Comparison of ENCODE assay signal across 9 cellular contexts in genomic region chr12:8226992-8227731, GRCh38. TPM values are rescaled to one million over a fixed set of nuclear protein-coding genes. Genes with fewer than 3 reads are reported as not detected.
DNase-seq lines count a peak whose midpoint lies in the region; ATAC-seq, FAIRE-seq and TF ChIP-seq lines count a peak whose summit lies in the region.
"Not testable (repeated sequence)": the region's sequence is repeated elsewhere in the genome, so short reads cannot be mapped to it uniquely, and the experiment has no call there.
"Had no signal": no experiment of that assay in that cellular context is flagged by ENCODE, and none has a peak within 500 bp of the region (broad histone marks: within the 10 kb centered on the region; RNA-seq: fewer than 3 reads in every experiment).

FAM90A1 (minus strand) TSS chr12:8227618; CDS start chr12:8224832, 2,786 bp downstream.

- H3K79me2 ChIP-seq in DOHH2 (ENCODE audit: control insufficient read depth, low read length); Loucy (ENCODE audit: insufficient read depth, low read length); keratinocyte (ENCODE audit: control insufficient read depth, insufficient read depth, low read length): not testable (repeated sequence)

- TF ChIP-seq EP300 in upper lobe of left lung (IDR thresholded peaks at IDR 0.05): not testable (repeated sequence)

- not testable (repeated sequence) for H3K36me3 Mint-ChIP-seq in activated T-cell treated with anti-CD3 and anti-CD28 coated beads, Interleukin-2, amount 50 U/mL, for 72 hours (ENCODE audit: insufficient read depth in 2 of 2)

- H3K4me1 Mint-ChIP-seq in activated T-cell treated with anti-CD3 and anti-CD28 coated beads, Interleukin-2, amount 50 U/mL, for 72 hours (ENCODE audit: low read depth): peaks cover 29% of the 10 kb centered on the region

- H4K20me1 ChIP-seq in DOHH2 (ENCODE audit: control insufficient read depth, insufficient read depth, low read depth, low read length); Loucy (ENCODE audit: insufficient read depth, low read length, poor library complexity, severe bottlenecking); keratinocyte (ENCODE audit: control insufficient read depth, extremely low read depth, insufficient read depth, low read length): not testable (repeated sequence)

- H3K4me3 ChIP-seq in DOHH2 (ENCODE audit: low read length): peak within 1 kb of the TSS; percentile 67
- H3K4me3 ChIP-seq in Loucy (ENCODE audit: low read length, poor library complexity, severe bottlenecking): peak within 1 kb of the TSS; percentile 40
- peak within 1 kb of the TSS; percentile 16 for H3K4me3 ChIP-seq in RWPE2 (ENCODE audit: severe bottlenecking)
- peak within 1 kb of the TSS in 1 of 3 experiments; percentile 36 for H3K4me3 ChIP-seq in keratinocyte (ENCODE audit: control insufficient read depth in 2 of 3, extremely low read depth in 1 of 3, insufficient read depth in 2 of 3, low read depth in 1 of 3, low read length in 3 of 3)
- H3K4me3 ChIP-seq in upper lobe of left lung: peak within 1 kb of the TSS in 3 of 4 donors; percentile 23 to 36 (median 32)

- H3K4me2 ChIP-seq in DOHH2 (ENCODE audit: low read length): peak within 1 kb of the TSS; percentile 58
- not testable (repeated sequence) for H3K4me2 ChIP-seq in Loucy (ENCODE audit: low read depth, low read length, poor library complexity, severe bottlenecking); keratinocyte (ENCODE audit: control insufficient read depth, extremely low read depth, insufficient read depth, low read depth, low read length)

- not testable (repeated sequence) for TF ChIP-seq POLR2A in upper lobe of left lung (IDR thresholded peaks at IDR 0.05)

- peak within 1 kb of the TSS; percentile 81 to 88 for H3K4me3 Mint-ChIP-seq in activated T-cell treated with anti-CD3 and anti-CD28 coated beads, Interleukin-2, amount 50 U/mL, for 72 hours

- H3F3A ChIP-seq in DOHH2 (ENCODE audit: control insufficient read depth, insufficient read depth); Loucy (ENCODE audit: low read depth): not testable (repeated sequence)

- not testable (repeated sequence) for H3K4me1 ChIP-seq in DOHH2 (ENCODE audit: control insufficient read depth, low read length); Loucy (ENCODE audit: insufficient read depth, low read length, poor library complexity, severe bottlenecking); RWPE2 (ENCODE audit: insufficient read depth, poor library complexity, severe bottlenecking); keratinocyte (ENCODE audit: control insufficient read depth, extremely low read depth, insufficient read depth, low read length)
- peaks cover 0 to 12% (median 5%) of the 10 kb centered on the region in 4 donors for H3K4me1 ChIP-seq in upper lobe of left lung

- H3K36me3 ChIP-seq in DOHH2 (ENCODE audit: control insufficient read depth, low read length); Loucy (ENCODE audit: insufficient read depth, low read length); RWPE2 (ENCODE audit: low read depth); keratinocyte (ENCODE audit: control insufficient read depth in 2 of 2, extremely low read depth in 1 of 2, insufficient read depth in 2 of 2, low read length in 2 of 2); upper lobe of left lung: not testable (repeated sequence)

- H3K27ac Mint-ChIP-seq in activated T-cell treated with anti-CD3 and anti-CD28 coated beads, Interleukin-2, amount 50 U/mL, for 72 hours: peak within 1 kb of the TSS; percentile 57

- TF ChIP-seq CTCF in DOHH2 (IDR thresholded peaks at IDR 0.05; ENCODE audit: low read depth, low read length, poor library complexity, severe bottlenecking); Loucy (conservative IDR thresholded peaks at IDR 0.05; ENCODE audit: low read length); RWPE2 (IDR thresholded peaks at IDR 0.05; ENCODE audit: poor library complexity, severe bottlenecking); keratinocyte (optimal IDR thresholded peaks at IDR 0.05 in 1 of 3, IDR thresholded peaks at IDR 0.05 in 1 of 3, conservative IDR thresholded peaks at IDR 0.05 in 1 of 3; ENCODE audit: extremely low read depth in 1 of 3, insufficient read depth in 2 of 3, low read length in 3 of 3); upper lobe of left lung (IDR thresholded peaks at IDR 0.05): not testable (repeated sequence)

- not testable (repeated sequence) for FAIRE-seq in keratinocyte (lab: Jason Lieb, UNC)

- ATAC-seq in RWPE2 (ENCODE audit: low read depth); activated T-cell treated with anti-CD3 and anti-CD28 coated beads, Interleukin-2, amount 50 U/mL, for 72 hours (replicated peaks in 1 of 2); upper lobe of left lung (ENCODE audit: low FRiP score in 2 of 2): not testable (repeated sequence)

- 27 to 76% methylated on average over 10 to 18 of the region's 22 CpGs for WGBS in upper lobe of left lung, 2 donors

- H2AFZ ChIP-seq in Loucy (ENCODE audit: low read length) (peak within 1 kb of the TSS; percentile 39; the same call in 1 of the 2 replicates), keratinocyte (ENCODE audit: control insufficient read depth, low read length) (peak within 1 kb of the TSS; percentile 15)

- not testable (repeated sequence) for H3K9me3 Mint-ChIP-seq in activated T-cell treated with anti-CD3 and anti-CD28 coated beads, Interleukin-2, amount 50 U/mL, for 72 hours

- H3K27ac ChIP-seq in DOHH2 (ENCODE audit: low read depth, low read length); RWPE2 (ENCODE audit: poor library complexity, severe bottlenecking); keratinocyte (ENCODE audit: control insufficient read depth, insufficient read depth, low read length): not testable (repeated sequence)
- H3K27ac ChIP-seq in upper lobe of left lung: peak within 1 kb of the TSS in 1 of 4 donors; percentile 48

- not testable (repeated sequence) for H3K27me3 Mint-ChIP-seq in activated T-cell treated with anti-CD3 and anti-CD28 coated beads, Interleukin-2, amount 50 U/mL, for 72 hours (ENCODE audit: low read depth)

- dilution Hi-C loops in keratinocyte (cut with MboI; ENCODE audit: extremely low pct_ligation_motif_present, low sequenced_read_pairs): not testable (repeated sequence)

- intact Hi-C loops in posterior vena cava (cut with DNase I): loop anchor here in 1 of 2 donors (10.0 kb wide), 1 partner anchor 122 kb away; no protein-coding TSS in a partner anchor

- H3K27me3 ChIP-seq in DOHH2 (ENCODE audit: control insufficient read depth, low read length); Loucy (ENCODE audit: insufficient read depth, low read length, poor library complexity, severe bottlenecking); RWPE2 (ENCODE audit: insufficient read depth, poor library complexity, severe bottlenecking); keratinocyte (ENCODE audit: control insufficient read depth, extremely low read depth, insufficient read depth, low read length); upper lobe of left lung: not testable (repeated sequence)

- not testable (repeated sequence) for H3K9ac ChIP-seq in Loucy (ENCODE audit: low read depth, low read length, poor library complexity, severe bottlenecking); keratinocyte (ENCODE audit: control insufficient read depth, extremely low read depth, insufficient read depth, low read length)

- not testable (repeated sequence) for H3K9me1 ChIP-seq in keratinocyte (ENCODE audit: control insufficient read depth, extremely low read depth, insufficient read depth, low read length)

- H3K9me3 ChIP-seq in DOHH2 (ENCODE audit: control insufficient read depth, insufficient read depth, low read length); Loucy (ENCODE audit: insufficient read depth, low read depth, low read length); RWPE2 (ENCODE audit: severe bottlenecking); keratinocyte (ENCODE audit: control insufficient read depth, low read depth, low read length); upper lobe of left lung: not testable (repeated sequence)

- not testable (repeated sequence) for H3K9me2 ChIP-seq in DOHH2 (replicated peaks; ENCODE audit: control insufficient read depth, low read length); Loucy (replicated peaks; ENCODE audit: low read depth, low read length)

- DNase-seq in RWPE2 (ENCODE audit: low spot score); keratinocyte (ENCODE audit: low read depth, low spot score): not testable (repeated sequence)
- DNase-seq in activated T-cell treated with anti-CD3 and anti-CD28 coated beads, Interleukin-2, amount 50 U/mL, for 72 hours: peak; percentile 31 to 49
- DNase-seq in dermis blood vessel endothelial cell (peak; percentile 32), posterior vena cava (ENCODE audit: low spot score) (peak; percentile 88), upper lobe of left lung (peak; percentile 63 to 82)

RNA-seq across cellular contexts. Expression of gene FAM90A1, which starts in this region (rescaled TPM):
- 1 to 10 TPM in 1 of 2 donors, under 1 TPM in 1; 0.67 to 1.3 TPM for total RNA-seq in activated T-cell treated with anti-CD3 and anti-CD28 coated beads, Interleukin-2, amount 50 U/mL, for 72 hours
- total RNA-seq in dermis blood vessel endothelial cell (0.05 TPM in 1 of 2 replicates, not detected in the other), posterior vena cava (under 1 TPM; 0.19 to 0.23 TPM), upper lobe of left lung (1 to 10 TPM in 1 of 6 donors, under 1 TPM in 2, not detected in 3; 0.34 to 2.1 (median 0.37) TPM)
- 0.04 to 0.05 TPM in 2 of 3 replicates, not detected in the other for polyA plus RNA-seq in keratinocyte
- polyA plus RNA-seq in keratinocyte (2011; ENCODE audit: low read depth): not detected
- polyA plus RNA-seq in keratinocyte (2011; cell fraction: cytosol; rRNA removed): not detected in 2 replicates
- 0.04 TPM in 1 of 2 replicates, not detected in the other for polyA plus RNA-seq in keratinocyte (2011; cell fraction: nucleus; rRNA removed)
- not detected in 2 replicates for polyA plus RNA-seq in keratinocyte (2012; ENCODE audit: low replicate concordance)
- polyA minus RNA-seq in keratinocyte: not detected in 3 replicates
- not detected for polyA minus RNA-seq in keratinocyte (2011; cell fraction: cytosol; rRNA and poly(A)+ RNA removed)
- polyA minus RNA-seq in keratinocyte (2011; cell fraction: nucleus; rRNA and poly(A)+ RNA removed): not detected in 2 replicates
- total RNA-seq: LHCN-M2 had no signal

Comparison
In these comparisons a context has a peak if more than half of its experiments do, and no peak if none do; other contexts are left out.
1. Peak in DNase-seq in dermis blood vessel endothelial cell; RNA of the gene not detected or under 1 TPM.
2. Peak in DNase-seq in posterior vena cava; RNA of the gene not detected or under 1 TPM.